In genomic region chr6:165426892-165427291, GRCh38 we compare ENCODE assay signal across 8 cellular contexts.
"Had no signal": no experiment of that assay in that cellular context is flagged by ENCODE, and none has a peak within 500 bp of the region (broad histone marks: within the 10 kb centered on the region; RNA-seq: fewer than 3 reads in every experiment).

No MANE protein-coding gene starts in this region.

- H3K9ac ChIP-seq: GM23248 had no signal

- H2AFZ ChIP-seq: GM23248 had no signal

- H3K9me3 ChIP-seq: HAP-1 had no signal

- H3K27ac ChIP-seq: GM23248 had no signal

- ATAC-seq: HCT116, K562 had no signal

- DNase-seq: GM23248, GOT3, H7, IMR-90 had no signal

- H3K4me3 ChIP-seq: GM23248, HAP-1, K562 had no signal

- H3K36me3 ChIP-seq: HAP-1 had no signal

- FAIRE-seq: HTR-8/SVneo, K562 had no signal

- H3K4me1 ChIP-seq: HAP-1 had no signal
